ENCODE assay signal across 11 cellular contexts in genomic region chr6:22657341-22657985, GRCh38.
DNase-seq lines count a peak whose midpoint lies in the region; ATAC-seq and TF ChIP-seq lines count a peak whose summit lies in the region.
"Had no signal": no experiment of that assay in that cellular context is flagged by ENCODE, and none has a peak within 500 bp of the region (broad histone marks: within the 10 kb centered on the region; RNA-seq: fewer than 3 reads in every experiment).

No MANE protein-coding gene starts in this region.

- ATAC-seq in GM19025 (IDR thresholded peaks at IDR 0.05; ENCODE audit: low read depth, unreplicated experiment), result peak; percentile 39
- ATAC-seq in IMR-90 (ENCODE audit: low read depth), result no peak
- ATAC-seq in GM21390 (IDR thresholded peaks at IDR 0.05; ENCODE audit: unreplicated experiment), result no peak
- ATAC-seq in naive thymus-derived CD4-positive, alpha-beta T cell, result no peak

- H3K27me3 Mint-ChIP-seq in endothelial cell (ENCODE audit: unreplicated experiment), result no peaks in the 10 kb centered on the region
- no peaks in the 10 kb centered on the region for H3K27me3 Mint-ChIP-seq in naive thymus-derived CD4-positive, alpha-beta T cell
- H3K27me3 Mint-ChIP-seq: activated naive CD4-positive, alpha-beta T cell treated with anti-CD3 and anti-CD28 coated beads, Interleukin-2, amount 50 U/mL, for 24 hours had no signal

- intact Hi-C loops in IMR-90 (cut with micrococcal nuclease) (loop anchor here (10.0 kb wide), 1 partner anchor 787 kb away; no protein-coding TSS in a partner anchor), stomach (cut with DNase I; ENCODE audit: low total_unique reads) (no loop called here)
- intact Hi-C loops in naive thymus-derived CD4-positive, alpha-beta T cell (cut with micrococcal nuclease), result no loop called here

- TF ChIP-seq POLR2A in IMR-90 (IDR thresholded peaks at IDR 0.05; ENCODE audit: low read depth, low read length), result no peak
- no peak for TF ChIP-seq POLR2A in stomach (IDR thresholded peaks at IDR 0.05)

- no peak overlapping the region for H3K4me3 Mint-ChIP-seq in endothelial cell (ENCODE audit: unreplicated experiment)
- no peak overlapping the region for H3K4me3 Mint-ChIP-seq in naive thymus-derived CD4-positive, alpha-beta T cell
- H3K4me3 Mint-ChIP-seq: activated naive CD4-positive, alpha-beta T cell treated with anti-CD3 and anti-CD28 coated beads, Interleukin-2, amount 50 U/mL, for 24 hours had no signal

- H3K36me3 Mint-ChIP-seq in endothelial cell (ENCODE audit: low read depth, unreplicated experiment), result no peaks in the 10 kb centered on the region
- H3K36me3 Mint-ChIP-seq in naive thymus-derived CD4-positive, alpha-beta T cell, result no peaks in the 10 kb centered on the region
- H3K36me3 Mint-ChIP-seq: activated naive CD4-positive, alpha-beta T cell treated with anti-CD3 and anti-CD28 coated beads, Interleukin-2, amount 50 U/mL, for 24 hours had no signal

- H3K23ac ChIP-seq in IMR-90 (ENCODE audit: low read depth, low read length), result no peak overlapping the region

- no peaks in the 10 kb centered on the region for H3K79me1 ChIP-seq in IMR-90 (ENCODE audit: low read depth in 1 of 2, low read length in 2 of 2)

- H4K20me1 ChIP-seq in IMR-90 (ENCODE audit: insufficient read depth, low read length), result no peaks in the 10 kb centered on the region

- H4K8ac ChIP-seq in IMR-90 (ENCODE audit: low read depth in 2 of 2, low read length in 2 of 2), result no peak overlapping the region

- H2BK120ac ChIP-seq in IMR-90 (ENCODE audit: low read depth, low read length), result no peak overlapping the region

- H2AK5ac ChIP-seq in IMR-90 (ENCODE audit: low read depth, low read length), result no peak overlapping the region

- no peak for TF ChIP-seq RAD21 in IMR-90 (IDR thresholded peaks at IDR 0.05; ENCODE audit: low read length)

- no peaks in the 10 kb centered on the region for H3K4me1 Mint-ChIP-seq in endothelial cell (ENCODE audit: unreplicated experiment)
- H3K4me1 Mint-ChIP-seq in naive thymus-derived CD4-positive, alpha-beta T cell, result no peaks in the 10 kb centered on the region
- H3K4me1 Mint-ChIP-seq: activated naive CD4-positive, alpha-beta T cell treated with anti-CD3 and anti-CD28 coated beads, Interleukin-2, amount 50 U/mL, for 24 hours had no signal

- dilution Hi-C loops in IMR-90 (cut with HindIII; ENCODE audit: low sequenced_read_pairs, unreplicated experiment), result no loop called here

- no peaks in the 10 kb centered on the region for H3K27me3 ChIP-seq in IMR-90 (ENCODE audit: control insufficient read depth, insufficient read depth, low read length)
- no peaks in the 10 kb centered on the region for H3K27me3 ChIP-seq in stomach
- H3K27me3 ChIP-seq in naive thymus-derived CD4-positive, alpha-beta T cell (ENCODE audit: control insufficient read depth in 2 of 2, insufficient read depth in 2 of 2, low read length in 2 of 2), result no peaks in the 10 kb centered on the region

- H3K14ac ChIP-seq in IMR-90 (replicated peaks; ENCODE audit: low read depth, low read length), result no peak overlapping the region

- no peak overlapping the region for H2BK20ac ChIP-seq in IMR-90 (ENCODE audit: low read depth, low read length)

- no peak for TF ChIP-seq EP300 in stomach (IDR thresholded peaks at IDR 0.05)

- no peak overlapping the region for H2AK9ac ChIP-seq in IMR-90 (replicated peaks; ENCODE audit: low read depth, low read length, poor library complexity)

- H3K4me1 ChIP-seq in IMR-90 (ENCODE audit: control insufficient read depth, insufficient read depth, low read length) (peaks cover 2% of the 10 kb centered on the region), stomach (peaks cover 0 to 17% (median 4%) of the 10 kb centered on the region in 4 donors)
- H3K4me1 ChIP-seq in naive thymus-derived CD4-positive, alpha-beta T cell (ENCODE audit: control insufficient read depth in 2 of 2, insufficient read depth in 2 of 2, low read length in 2 of 2), result no peaks in the 10 kb centered on the region

- WGBS in IMR-90 (ENCODE audit: extremely low coverage in 2 of 2, insufficient read length in 1 of 2), 2 experiments, result no CpG with 5 or more reads among the region's 1 CpG
- 44 to 61% (median 53%) methylated on average over 1 of the region's 1 CpG for WGBS in stomach, 5 donors

- peak overlapping the region; percentile 58; the same call in 1 of the 2 replicates for H4K5ac ChIP-seq in IMR-90 (ENCODE audit: low read depth, low read length)

- H3K9ac ChIP-seq in IMR-90 (ENCODE audit: low read depth, low read length), result no peak overlapping the region

- H3K36me3 ChIP-seq in IMR-90 (ENCODE audit: control insufficient read depth, insufficient read depth, low read length), result no peaks in the 10 kb centered on the region
- no peaks in the 10 kb centered on the region for H3K36me3 ChIP-seq in stomach
- H3K36me3 ChIP-seq in naive thymus-derived CD4-positive, alpha-beta T cell (ENCODE audit: control insufficient read depth in 2 of 3, insufficient read depth in 3 of 3, low read length in 3 of 3), result no peaks in the 10 kb centered on the region
- H3K36me3 ChIP-seq: thoracic aorta had no signal

- in situ Hi-C loops in IMR-90 (cut with MboI; ENCODE audit: low sequenced_read_pairs), result no loop called here

- no peaks in the 10 kb centered on the region for H3K9me3 Mint-ChIP-seq in endothelial cell (ENCODE audit: unreplicated experiment)
- H3K9me3 Mint-ChIP-seq in naive thymus-derived CD4-positive, alpha-beta T cell, result peaks cover 0 to 10% (median 0%) of the 10 kb centered on the region in 11 donors

- BruUV-seq in IMR-90 (replicated peaks; lab: Mats Ljungman, UMichigan), result no TSS peak

- no peaks in the 10 kb centered on the region for H3K9me3 ChIP-seq in IMR-90 (ENCODE audit: control insufficient read depth, insufficient read depth, low read length)
- H3K9me3 ChIP-seq in stomach, result no peaks in the 10 kb centered on the region
- H3K9me3 ChIP-seq in naive thymus-derived CD4-positive, alpha-beta T cell (ENCODE audit: control insufficient read depth in 2 of 3, low read length in 3 of 3), result no peaks in the 10 kb centered on the region
- H3K9me3 ChIP-seq: thoracic aorta had no signal

- no peak for TF ChIP-seq CTCF in IMR-90 (conservative IDR thresholded peaks at IDR 0.05; ENCODE audit: low read depth, low read length)
- no peak for TF ChIP-seq CTCF in epithelial cell of esophagus (IDR thresholded peaks at IDR 0.05; ENCODE audit: insufficient read depth, low read depth, low read length, missing control alignments)
- TF ChIP-seq CTCF in endothelial cell (IDR thresholded peaks at IDR 0.05; ENCODE audit: unreplicated experiment), result no peak
- no peak for TF ChIP-seq CTCF in stomach (IDR thresholded peaks at IDR 0.05)

- 0 out of 3 replicates have a peak overlapping the region, but pooled peaks have one; percentile 24 for H2BK15ac ChIP-seq in IMR-90 (ENCODE audit: low read depth, low read length)

- H2AFZ ChIP-seq in IMR-90 (replicated peaks; ENCODE audit: low read length, poor library complexity), result no peak overlapping the region

- no peaks in the 10 kb centered on the region for H3K9me1 ChIP-seq in IMR-90 (ENCODE audit: insufficient read depth, low read length)

- no peak overlapping the region for H3K4ac ChIP-seq in IMR-90 (ENCODE audit: low read depth, low read length)

- no peak overlapping the region for H2BK5ac ChIP-seq in IMR-90 (ENCODE audit: low read depth, low read length, poor library complexity, severe bottlenecking)

- POLR2A ChIA-PET in IMR-90 (lab: Charles Lee; ENCODE audit: unreplicated experiment), result no interaction called here
- POLR2A ChIA-PET in naive thymus-derived CD4-positive, alpha-beta T cell (lab: Charles Lee), result no interaction called here

- CTCF ChIA-PET in IMR-90 (lab: Yijun Ruan, JAX), result interaction anchor here (0.5 to 2.3 kb wide), 3 partner anchors 9 to 707 kb away, joined by 3 to 7 read pairs (median 6); no protein-coding TSS in a partner anchor
- CTCF ChIA-PET in naive thymus-derived CD4-positive, alpha-beta T cell (lab: Charles Lee), result no interaction called here

- no peak overlapping the region for H3K4me3 ChIP-seq in IMR-90 (ENCODE audit: insufficient read depth, low read depth, low read length)
- no peak overlapping the region for H3K4me3 ChIP-seq in epithelial cell of esophagus (ENCODE audit: low read length)
- no peak overlapping the region for H3K4me3 ChIP-seq in stomach
- no peak overlapping the region for H3K4me3 ChIP-seq in naive thymus-derived CD4-positive, alpha-beta T cell (ENCODE audit: low read length)
- H3K4me3 ChIP-seq: thoracic aorta had no signal

- no peak for DNase-seq in IMR-90
- peak; percentile 33 for DNase-seq in epithelial cell of esophagus (ENCODE audit: low read depth)
- DNase-seq in renal cortical epithelial cell (ENCODE audit: low read depth), result peak; percentile 31
- no peak for DNase-seq in endothelial cell (ENCODE audit: low spot score)
- DNase-seq in stomach, result no peak
- no peak for DNase-seq in naive thymus-derived CD4-positive, alpha-beta T cell
- DNase-seq: DMS53 had no signal

- no peak overlapping the region for H4K91ac ChIP-seq in IMR-90 (ENCODE audit: insufficient read depth, low read depth, low read length)

- H3K27ac Mint-ChIP-seq in endothelial cell (ENCODE audit: unreplicated experiment), result no peak overlapping the region
- no peak overlapping the region for H3K27ac Mint-ChIP-seq in naive thymus-derived CD4-positive, alpha-beta T cell
- H3K27ac Mint-ChIP-seq: activated naive CD4-positive, alpha-beta T cell treated with anti-CD3 and anti-CD28 coated beads, Interleukin-2, amount 50 U/mL, for 24 hours had no signal

- H3K56ac ChIP-seq in IMR-90 (ENCODE audit: extremely low read depth, insufficient read depth, low read length), result no peak overlapping the region

- 0 out of 2 replicates have a peak overlapping the region, but pooled peaks have one; percentile 47 for H3K18ac ChIP-seq in IMR-90 (ENCODE audit: low read depth, low read length)

- H3K4me2 ChIP-seq in IMR-90 (ENCODE audit: low read depth, low read length), result no peak overlapping the region

- H3K27ac ChIP-seq in IMR-90 (ENCODE audit: insufficient read depth, low read length), result no peak overlapping the region
- no peak overlapping the region for H3K27ac ChIP-seq in stomach
- no peak overlapping the region for H3K27ac ChIP-seq in naive thymus-derived CD4-positive, alpha-beta T cell (ENCODE audit: low read depth, low read length)
- H3K27ac ChIP-seq: thoracic aorta had no signal

TF ChIP-seq in IMR-90, 13 proteins besides CTCF, POLR2A, EP300 and RAD21 (continues in another document):
- TF ChIP-seq USF2 (IDR thresholded peaks at IDR 0.05; ENCODE audit: low read depth, low read length) (no peak), BHLHE40 (IDR thresholded peaks at IDR 0.05; ENCODE audit: low read depth, low read length) (no peak), MAZ (IDR thresholded peaks at IDR 0.05; ENCODE audit: borderline replicate concordance, low read depth, low read length) (no peak)

Comparison
In these comparisons a context has a peak if more than half of its experiments do, and no peak if none do; other contexts are left out.
1. DNase-seq: peak in epithelial cell of esophagus (single experiment) and renal cortical epithelial cell (single experiment); none in IMR-90 (single experiment), endothelial cell (single experiment), stomach (single experiment) and naive thymus-derived CD4-positive, alpha-beta T cell (0 of 9).